9 cellular contexts compared by ENCODE assay signal in genomic region chr9:79581794-79582193, GRCh38. TPM values are rescaled to one million over a fixed set of nuclear protein-coding genes. Genes with fewer than 3 reads are reported as not detected.
DNase-seq lines count a peak whose midpoint lies in the region; ATAC-seq, FAIRE-seq and TF ChIP-seq lines count a peak whose summit lies in the region.
"Had no signal": no experiment of that assay in that cellular context is flagged by ENCODE, and none has a peak within 500 bp of the region (broad histone marks: within the 10 kb centered on the region; RNA-seq: fewer than 3 reads in every experiment).

No MANE protein-coding gene starts in this region.

- intact Hi-C loops in CD14-positive monocyte (cut with micrococcal nuclease) (loop anchor here in 1 of 2 donors (5.0 kb wide), 1 partner anchor 46 kb away; no protein-coding TSS in a partner anchor), GM12878 (cut with micrococcal nuclease; ENCODE audit: unreplicated experiment) (no loop called here)
- intact Hi-C loops in naive thymus-derived CD4-positive, alpha-beta T cell (cut with micrococcal nuclease) = loop anchor here in 1 of 2 donors (1.0 to 2.0 kb wide), 4 partner anchors 10 to 39 kb away; partner anchors contain the start of gene TLE4

- H4K20me1 ChIP-seq in GM12878 (ENCODE audit: control insufficient read depth, insufficient read depth) = no peaks in the 10 kb centered on the region; the same call in 1 of the 2 replicates

- peaks cover 2% of the 10 kb centered on the region for H3K79me2 ChIP-seq in GM12878 (ENCODE audit: control insufficient read depth, insufficient read depth, low read length)

- peaks cover 52 to 71% of the 10 kb centered on the region in 2 donors for H3K36me3 Mint-ChIP-seq in CD14-positive monocyte
- H3K36me3 Mint-ChIP-seq in naive thymus-derived CD4-positive, alpha-beta T cell = peaks cover 0 to 18% (median 3%) of the 10 kb centered on the region in 5 donors

- H3K36me3 ChIP-seq in GM12878 (ENCODE audit: control insufficient read depth in 2 of 2, insufficient read depth in 2 of 2, low read length in 1 of 2) = peaks cover 1 to 2% of the 10 kb centered on the region in 2 experiments
- H3K36me3 ChIP-seq in naive thymus-derived CD4-positive, alpha-beta T cell (ENCODE audit: control insufficient read depth in 2 of 3, insufficient read depth in 3 of 3, low read length in 3 of 3) = no peaks in the 10 kb centered on the region

- H3K9me3 ChIP-seq in GM12878 (replicated peaks; ENCODE audit: control insufficient read depth, insufficient read depth, low read length) = no peaks in the 10 kb centered on the region
- H3K9me3 ChIP-seq in naive thymus-derived CD4-positive, alpha-beta T cell (ENCODE audit: control insufficient read depth in 2 of 3, low read length in 3 of 3) = no peaks in the 10 kb centered on the region

- no peaks in the 10 kb centered on the region for H3K9me3 Mint-ChIP-seq in CD14-positive monocyte
- no peaks in the 10 kb centered on the region for H3K9me3 Mint-ChIP-seq in naive thymus-derived CD4-positive, alpha-beta T cell

- H2AFZ ChIP-seq in GM12878 (ENCODE audit: control insufficient read depth, low read depth, low read length) = no peak overlapping the region

- POLR2A ChIA-PET in GM12878 (lab: Charles Lee) = interaction anchor here (0.8 kb wide), 1 partner anchor 14 kb away, joined by 3 read pairs; no protein-coding TSS in a partner anchor
- POLR2A ChIA-PET in naive thymus-derived CD4-positive, alpha-beta T cell (lab: Charles Lee) = interaction anchor here (1.2 to 4.5 kb wide), 3 partner anchors 8 to 47 kb away, joined by 4 to 45 read pairs (median 13); partner anchors contain the start of gene TLE4

- TF ChIP-seq CTCF in CD14-positive monocyte (IDR thresholded peaks at IDR 0.05) (no peak), GM12878 (IDR thresholded peaks at IDR 0.05 in 2 of 3, conservative IDR thresholded peaks at IDR 0.05 in 1 of 3; ENCODE audit: control insufficient read depth in 2 of 3, extremely low read depth in 1 of 3, insufficient read depth in 1 of 3, low read depth in 3 of 3, low read length in 3 of 3) (no peak)

- in situ Hi-C loops in GM12878 (cut with MboI) = no loop called here

- no TSS peak for BruUV-seq in GM12878 (replicated peaks; lab: Mats Ljungman, UMichigan)

- no peak overlapping the region for H3K4me3 ChIP-seq in GM12878
- H3K4me3 ChIP-seq in naive thymus-derived CD4-positive, alpha-beta T cell (ENCODE audit: low read length) = peak overlapping the region; percentile 38

- H3K27me3 ChIP-seq in GM12878 (replicated peaks in 1 of 2; ENCODE audit: control insufficient read depth in 2 of 2, insufficient read depth in 2 of 2, low read length in 1 of 2) = no peaks in the 10 kb centered on the region
- no peaks in the 10 kb centered on the region for H3K27me3 ChIP-seq in naive thymus-derived CD4-positive, alpha-beta T cell (ENCODE audit: control insufficient read depth in 2 of 2, insufficient read depth in 2 of 2, low read length in 2 of 2)

- no peaks in the 10 kb centered on the region for H3K4me1 ChIP-seq in GM12878 (ENCODE audit: control insufficient read depth, insufficient read depth, low read length)
- peaks cover 45 to 60% of the 10 kb centered on the region in 2 donors for H3K4me1 ChIP-seq in naive thymus-derived CD4-positive, alpha-beta T cell (ENCODE audit: control insufficient read depth in 2 of 2, insufficient read depth in 2 of 2, low read length in 2 of 2)

- no peak for DNase-seq in CD14-positive monocyte (ENCODE audit: low spot score)
- peak; percentile 87 for DNase-seq in OCI-M1 (lab: John Stamatoyannopoulos, UW)
- no peak for DNase-seq in GM12878 (ENCODE audit: low read depth, low spot score)
- DNase-seq in naive thymus-derived CD4-positive, alpha-beta T cell = peak in 7 of 9 donors; percentile 47 to 77 (median 68)
- no peak for DNase-seq in HK-2 (ENCODE audit: unreplicated experiment)
- DNase-seq: left ventricle myocardium superior had no signal

- H3K27ac ChIP-seq in GM12878 (ENCODE audit: control insufficient read depth, insufficient read depth) = no peak overlapping the region
- peak overlapping the region; percentile 59 for H3K27ac ChIP-seq in naive thymus-derived CD4-positive, alpha-beta T cell (ENCODE audit: low read depth, low read length)

- no peak for TF ChIP-seq POLR2A in GM12878 (IDR thresholded peaks at IDR 0.05; ENCODE audit: low read depth, low read length)

- SMC1A ChIA-PET in GM12878 (lab: Charles Lee; ENCODE audit: uncharacterized antibody, unreplicated experiment) = interaction anchor here (2.5 to 4.0 kb wide), 2 partner anchors 13 to 23 kb away, joined by 7 to 26 read pairs; no protein-coding TSS in a partner anchor

- CTCF ChIA-PET in GM12878 (lab: Yijun Ruan, JAX) = interaction anchor here (0.7 to 1.3 kb wide), 3 partner anchors 23 to 44 kb away, joined by 3 to 4 read pairs (median 3); no protein-coding TSS in a partner anchor
- CTCF ChIA-PET in naive thymus-derived CD4-positive, alpha-beta T cell (lab: Charles Lee) = interaction anchor here (0.7 to 0.9 kb wide), 2 partner anchors 10 to 34 kb away, joined by 3 read pairs; partner anchors contain the start of gene TLE4

- peak overlapping the region; percentile 32 to 99 (median 60) for H3K27ac Mint-ChIP-seq in CD14-positive monocyte
- H3K27ac Mint-ChIP-seq in naive thymus-derived CD4-positive, alpha-beta T cell = peak overlapping the region; percentile 53 to 92 (median 83)

- no peak overlapping the region for H3K4me2 ChIP-seq in GM12878 (ENCODE audit: control insufficient read depth, insufficient read depth)

- peak; percentile 3; the same call in 1 of the 3 replicates for ATAC-seq in GM12878
- ATAC-seq in naive thymus-derived CD4-positive, alpha-beta T cell = peak; percentile 63
- ATAC-seq in GM18909 (IDR thresholded peaks at IDR 0.05; ENCODE audit: poor library complexity, unreplicated experiment) = no peak
- ATAC-seq in GM19463 (IDR thresholded peaks at IDR 0.05; ENCODE audit: unreplicated experiment) = no peak
- no peak for ATAC-seq in HG02981 (IDR thresholded peaks at IDR 0.05; ENCODE audit: unreplicated experiment)
- ATAC-seq: left ventricle myocardium superior had no signal

- WGBS in GM12878 (ENCODE audit: insufficient coverage, insufficient replicate concordance, low lambda C conversion rate, missing lambda C conversion rate) = 78% methylated on average over 3 of the region's 3 CpGs

- no peak for TF ChIP-seq EP300 in GM12878 (IDR thresholded peaks at IDR 0.05; ENCODE audit: borderline replicate concordance in 1 of 2, control insufficient read depth in 1 of 2, low read depth in 2 of 2, low read length in 2 of 2)

- peak overlapping the region in 1 of 2 donors; percentile 14 for H3K4me3 Mint-ChIP-seq in CD14-positive monocyte
- peak overlapping the region; percentile 55 to 91 (median 68) for H3K4me3 Mint-ChIP-seq in naive thymus-derived CD4-positive, alpha-beta T cell

- RAD21 ChIA-PET in GM12878 (lab: Charles Lee; ENCODE audit: unreplicated experiment) = interaction anchor here (1.8 kb wide), 1 partner anchor 10 kb away, joined by 12 read pairs; the partner anchor contains the start of gene TLE4

- TF ChIP-seq RAD21 in GM12878 (IDR thresholded peaks at IDR 0.05; ENCODE audit: insufficient read depth, low read depth, low read length) = no peak

- no peak overlapping the region for H3K9ac ChIP-seq in GM12878 (ENCODE audit: control insufficient read depth, insufficient read depth, low read length)

- H3K4me1 Mint-ChIP-seq in CD14-positive monocyte = peaks cover 88% of the 10 kb centered on the region
- peaks cover 61 to 98% (median 95%) of the 10 kb centered on the region in 7 donors for H3K4me1 Mint-ChIP-seq in naive thymus-derived CD4-positive, alpha-beta T cell

- peaks cover 0 to 1% (median 0%) of the 10 kb centered on the region in 3 donors for H3K27me3 Mint-ChIP-seq in CD14-positive monocyte (ENCODE audit: low read depth in 3 of 3)
- no peaks in the 10 kb centered on the region for H3K27me3 Mint-ChIP-seq in naive thymus-derived CD4-positive, alpha-beta T cell

- FAIRE-seq in GM12878 (lab: Jason Lieb, UNC) = no peak

RNA-seq across cellular contexts. Expression of gene TLE4, which starts 10.0 kb away (rescaled TPM):
- polyA plus RNA-seq in CD14-positive monocyte = 10 to 100 TPM; 21.0 to 21.7 TPM
- 172 and 196 TPM in 2 replicates for total RNA-seq in GM12878 (2013; cell fraction: nucleolus; rRNA removed)
- total RNA-seq in GM12878 (2014; rRNA removed) = 37.5 and 41.3 TPM in 2 replicates
- 21.9 and 24.9 TPM in 2 replicates for total RNA-seq in GM12878 (2014; rRNA removed; fragmentation: Illumina TruSeq; extraction: Trizol)
- 33.3 and 37.0 TPM in 2 replicates for total RNA-seq in GM12878 (2021)
- 4.7 TPM for polyA plus RNA-seq in GM12878 (2011; ENCODE audit: low read depth)
- 44.8 and 53.3 TPM in 2 replicates for polyA plus RNA-seq in GM12878 (2011; rRNA removed)
- polyA plus RNA-seq in GM12878 (2011; cell fraction: cytosol; rRNA removed) = 42.1 and 49.9 TPM in 2 replicates
- polyA plus RNA-seq in GM12878 (2011; cell fraction: nucleus; rRNA removed) = 95.8 and 120 TPM in 2 replicates
- polyA plus RNA-seq in GM12878 (2012) = 7.8 and 9.7 TPM in 2 replicates
- 30.0 and 35.4 TPM in 2 replicates for polyA plus RNA-seq in GM12878 (2014; fragmentation: Illumina TruSeq; extraction: Trizol)
- polyA plus RNA-seq in GM12878 (2014; fragmentation: Nextera tagmentation; extraction: Ambion mirVana) = 1 to 10 TPM; 5.3 to 6.6 TPM
- 20.5 and 22.6 TPM in 2 replicates for polyA plus RNA-seq in GM12878 (2014; rRNA removed)
- polyA plus RNA-seq in GM12878 (2016; fragmentation: Nextera tagmentation; extraction: Ambion mirVana) = 10 to 100 TPM; 11.1 to 24.1 TPM
- polyA minus RNA-seq in GM12878 (2011; rRNA and poly(A)+ RNA removed) = 102 and 123 TPM in 2 replicates
- polyA minus RNA-seq in GM12878 (2011; cell fraction: cytosol; rRNA and poly(A)+ RNA removed) = 28.0 and 30.1 TPM in 2 replicates
- polyA minus RNA-seq in GM12878 (2011; cell fraction: nucleus; rRNA and poly(A)+ RNA removed) = 115 and 182 TPM in 2 replicates
- total RNA-seq in naive thymus-derived CD4-positive, alpha-beta T cell = 100 to 1,000 TPM in 4 of 5 experiments, 10 to 100 TPM in 1; 21.0 to 196 (median 106) TPM
- polyA plus RNA-seq in naive thymus-derived CD4-positive, alpha-beta T cell = 10 to 100 TPM; 28.1 to 29.7 TPM

Comparison
In these comparisons a context has a peak if more than half of its experiments do, and no peak if none do; other contexts are left out.
1. DNase-seq: peak in OCI-M1 (single experiment) and naive thymus-derived CD4-positive, alpha-beta T cell (7 of 9); none in CD14-positive monocyte (single experiment), GM12878 (single experiment) and HK-2 (single experiment).
2. ATAC-seq: peak in GM12878 (single experiment) and naive thymus-derived CD4-positive, alpha-beta T cell (single experiment); none in GM18909 (single experiment), GM19463 (single experiment) and HG02981 (single experiment).